ENCODE assay signal across 11 cellular contexts in the genomic region with DNA sequence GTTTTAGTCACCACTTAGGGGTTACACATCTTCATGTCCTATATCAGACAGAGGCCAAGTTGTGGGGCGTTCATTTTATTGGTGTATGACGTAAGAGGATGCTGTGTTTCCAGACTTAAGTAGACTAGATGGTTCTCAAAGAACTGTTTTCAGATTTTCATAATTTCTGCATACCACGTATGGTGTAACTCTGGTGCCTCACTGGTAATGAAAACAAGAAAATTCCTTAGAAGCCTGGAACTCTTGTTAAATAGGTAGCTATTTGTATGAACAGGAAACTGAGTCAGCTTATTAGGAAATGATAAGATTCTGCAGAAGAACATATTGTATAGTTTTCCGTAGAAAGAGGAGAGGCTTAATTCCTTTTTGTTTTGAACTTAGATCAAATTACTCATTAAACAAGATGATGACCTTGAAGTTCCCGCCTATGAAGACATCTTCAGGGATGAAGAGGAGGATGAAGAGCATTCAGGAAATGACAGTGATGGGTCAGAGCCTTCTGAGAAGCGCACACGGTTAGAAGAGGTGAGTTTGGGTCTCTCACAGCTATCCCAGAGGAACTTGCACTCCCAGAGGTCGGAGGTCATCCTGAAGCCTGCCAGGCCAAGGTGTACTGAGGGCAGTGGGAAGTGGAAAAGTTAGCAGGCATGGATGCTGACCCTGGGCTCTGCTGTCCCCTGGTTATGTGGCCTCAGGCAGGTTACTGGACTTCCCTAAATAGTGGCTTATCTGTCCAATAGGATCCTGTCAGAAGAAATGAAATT. TPM values are rescaled to one million over a fixed set of nuclear protein-coding genes. Genes with fewer than 3 reads are reported as not detected.
DNase-seq lines count a peak whose midpoint lies in the region; ATAC-seq and TF ChIP-seq lines count a peak whose summit lies in the region.
"Had no signal": no experiment of that assay in that cellular context is flagged by ENCODE, and none has a peak within 500 bp of the region (broad histone marks: within the 10 kb centered on the region; RNA-seq: fewer than 3 reads in every experiment).

No MANE protein-coding gene starts in this region.

- H3K27ac Mint-ChIP-seq in activated CD4-positive, alpha-beta memory T cell treated with anti-CD3 and anti-CD28 coated beads for 36 hours, result peak overlapping the region; percentile 80
- H3K27ac Mint-ChIP-seq in activated CD4-positive, alpha-beta memory T cell treated with anti-CD3 and anti-CD28 coated beads, Interleukin-2, amount 10 ng/mL, durations not matched to agents 7 days and 5 days, result no peak overlapping the region
- peak overlapping the region; percentile 66 for H3K27ac Mint-ChIP-seq in T-helper 17 cell
- H3K27ac Mint-ChIP-seq in Caco-2 (ENCODE audit: unreplicated experiment), result no peak overlapping the region
- H3K27ac Mint-ChIP-seq: natural killer cell had no signal

- peaks cover 6% of the 10 kb centered on the region; the same call in 1 of the 2 replicates for H3K4me1 ChIP-seq in Caco-2

- no peak for ATAC-seq in T-helper 17 cell
- ATAC-seq: natural killer cell had no signal

- H3K36me3 ChIP-seq in Caco-2 (ENCODE audit: control insufficient read depth, insufficient read depth, low read length), result 0 out of 2 replicates have a peak, but pooled peaks cover 2% of the 10 kb centered on the region
- H3K36me3 ChIP-seq: esophagus muscularis mucosa had no signal

- peaks cover 27% of the 10 kb centered on the region for H3K4me1 Mint-ChIP-seq in activated CD4-positive, alpha-beta memory T cell treated with anti-CD3 and anti-CD28 coated beads for 36 hours (ENCODE audit: low read depth)
- peaks cover 35% of the 10 kb centered on the region for H3K4me1 Mint-ChIP-seq in activated CD4-positive, alpha-beta memory T cell treated with anti-CD3 and anti-CD28 coated beads, Interleukin-2, amount 10 ng/mL, durations not matched to agents 7 days and 5 days
- H3K4me1 Mint-ChIP-seq in T-helper 17 cell (peaks cover 9% of the 10 kb centered on the region), Caco-2 (ENCODE audit: low read depth, unreplicated experiment) (peaks cover 9% of the 10 kb centered on the region)

- no peak for TF ChIP-seq CTCF in Caco-2 (IDR thresholded peaks at IDR 0.05; ENCODE audit: insufficient read depth in 1 of 2, low read depth in 1 of 2, low read length in 1 of 2, severe bottlenecking in 1 of 2, unreplicated experiment in 1 of 2)

- no peaks in the 10 kb centered on the region for H3K27me3 Mint-ChIP-seq in activated CD4-positive, alpha-beta memory T cell treated with anti-CD3 and anti-CD28 coated beads for 36 hours
- H3K27me3 Mint-ChIP-seq in activated CD4-positive, alpha-beta memory T cell treated with anti-CD3 and anti-CD28 coated beads, Interleukin-2, amount 10 ng/mL, durations not matched to agents 7 days and 5 days, result no peaks in the 10 kb centered on the region
- H3K27me3 Mint-ChIP-seq in T-helper 17 cell (no peaks in the 10 kb centered on the region), Caco-2 (ENCODE audit: insufficient read depth, unreplicated experiment) (no peaks in the 10 kb centered on the region)

- CTCF ChIA-PET in activated CD4-positive, alpha-beta memory T cell treated with anti-CD3 and anti-CD28 coated beads for 36 hours (lab: Charles Lee), result interaction anchor here (1.0 kb wide), 1 partner anchor 146 kb away, joined by 3 read pairs; no protein-coding TSS in a partner anchor
- CTCF ChIA-PET in activated CD4-positive, alpha-beta memory T cell treated with anti-CD3 and anti-CD28 coated beads, Interleukin-2, amount 10 ng/mL, durations not matched to agents 7 days and 5 days (lab: Charles Lee), result no interaction called here
- CTCF ChIA-PET in Caco-2 (lab: Charles Lee), result no interaction called here

- DNase-seq in activated CD4-positive, alpha-beta memory T cell treated with anti-CD3 and anti-CD28 coated beads for 36 hours, result no peak
- DNase-seq in activated CD4-positive, alpha-beta memory T cell treated with anti-CD3 and anti-CD28 coated beads, Interleukin-2, amount 10 ng/mL, durations not matched to agents 7 days and 5 days, result no peak
- DNase-seq in T-helper 17 cell (no peak), glomerular endothelial cell (ENCODE audit: extremely low read depth, low read depth, low spot score) (peak; percentile 85), CD1c-positive myeloid dendritic cell (ENCODE audit: extremely low spot score) (no peak), Caco-2 (no peak)
- DNase-seq: Calu3, natural killer cell, NCI-H1105 treated with DMSO at 0.1 percent for 48 hours, testis had no signal

- intact Hi-C loops in activated CD4-positive, alpha-beta memory T cell treated with anti-CD3 and anti-CD28 coated beads for 36 hours (cut with micrococcal nuclease), result no loop called here
- intact Hi-C loops in Caco-2 (cut with micrococcal nuclease; ENCODE audit: unreplicated experiment), result no loop called here

- H3K36me3 Mint-ChIP-seq in activated CD4-positive, alpha-beta memory T cell treated with anti-CD3 and anti-CD28 coated beads for 36 hours, result peaks cover 54% of the 10 kb centered on the region
- H3K36me3 Mint-ChIP-seq in activated CD4-positive, alpha-beta memory T cell treated with anti-CD3 and anti-CD28 coated beads, Interleukin-2, amount 10 ng/mL, durations not matched to agents 7 days and 5 days (ENCODE audit: low read depth), result peaks cover 49% of the 10 kb centered on the region
- H3K36me3 Mint-ChIP-seq in T-helper 17 cell (ENCODE audit: low read depth), result no peaks in the 10 kb centered on the region
- H3K36me3 Mint-ChIP-seq in Caco-2 (ENCODE audit: insufficient read depth, unreplicated experiment), result peaks cover 62% of the 10 kb centered on the region
- H3K36me3 Mint-ChIP-seq: natural killer cell had no signal

- H3K4me3 Mint-ChIP-seq in activated CD4-positive, alpha-beta memory T cell treated with anti-CD3 and anti-CD28 coated beads for 36 hours, result peak overlapping the region; percentile 12
- no peak overlapping the region for H3K4me3 Mint-ChIP-seq in activated CD4-positive, alpha-beta memory T cell treated with anti-CD3 and anti-CD28 coated beads, Interleukin-2, amount 10 ng/mL, durations not matched to agents 7 days and 5 days
- H3K4me3 Mint-ChIP-seq in T-helper 17 cell (no peak overlapping the region), Caco-2 (ENCODE audit: unreplicated experiment) (no peak overlapping the region)
- H3K4me3 Mint-ChIP-seq: natural killer cell had no signal

- no TSS peak for BruUV-seq in Caco-2 (replicated peaks; lab: Mats Ljungman, UMichigan)

- H3K9me3 Mint-ChIP-seq in activated CD4-positive, alpha-beta memory T cell treated with anti-CD3 and anti-CD28 coated beads for 36 hours, result no peaks in the 10 kb centered on the region
- no peaks in the 10 kb centered on the region for H3K9me3 Mint-ChIP-seq in activated CD4-positive, alpha-beta memory T cell treated with anti-CD3 and anti-CD28 coated beads, Interleukin-2, amount 10 ng/mL, durations not matched to agents 7 days and 5 days
- no peaks in the 10 kb centered on the region for H3K9me3 Mint-ChIP-seq in Caco-2 (ENCODE audit: unreplicated experiment)
- H3K9me3 Mint-ChIP-seq: natural killer cell had no signal

- H3K4me3 ChIP-seq in Caco-2 (ENCODE audit: low read depth, low read length), result no peak overlapping the region
- H3K4me3 ChIP-seq: esophagus muscularis mucosa, testis had no signal

- H3K27me3 ChIP-seq in Caco-2 (replicated peaks; ENCODE audit: control insufficient read depth, insufficient read depth, low read length), result no peaks in the 10 kb centered on the region
- H3K27me3 ChIP-seq: testis had no signal

- no peaks in the 10 kb centered on the region for H3K9me3 ChIP-seq in T-helper 17 cell (ENCODE audit: control insufficient read depth, low read length, poor library complexity, severe bottlenecking)
- H3K9me3 ChIP-seq in Caco-2, result no peaks in the 10 kb centered on the region
- H3K9me3 ChIP-seq: esophagus muscularis mucosa, testis had no signal

- POLR2A ChIA-PET in activated CD4-positive, alpha-beta memory T cell treated with anti-CD3 and anti-CD28 coated beads for 36 hours (lab: Charles Lee), result no interaction called here
- POLR2A ChIA-PET in activated CD4-positive, alpha-beta memory T cell treated with anti-CD3 and anti-CD28 coated beads, Interleukin-2, amount 10 ng/mL, durations not matched to agents 7 days and 5 days (lab: Charles Lee), result interaction anchor here (0.7 to 1.7 kb wide), 2 partner anchors 36 to 107 kb away, joined by 3 to 5 read pairs; a partner anchor contains a TSS
- POLR2A ChIA-PET in Caco-2 (lab: Charles Lee), result no interaction called here

RNA-seq across cellular contexts. Expression of a gene that starts 3.9 kb away (rescaled TPM):
- total RNA-seq in activated CD4-positive, alpha-beta memory T cell treated with anti-CD3 and anti-CD28 coated beads for 36 hours, result 100 to 1,000 TPM; 122 to 130 TPM
- 10 to 100 TPM; 53.2 to 56.2 TPM for total RNA-seq in activated CD4-positive, alpha-beta memory T cell treated with anti-CD3 and anti-CD28 coated beads, Interleukin-2, amount 10 ng/mL, durations not matched to agents 7 days and 5 days
- total RNA-seq in T-helper 17 cell (under 1 TPM; 0.32 to 0.37 TPM), glomerular endothelial cell (5.4 and 11.5 TPM in 2 replicates), Caco-2 (2022) (41.7 and 44.6 TPM in 2 replicates)

RNA-seq across cellular contexts. Expression of a gene that starts 4.7 kb away (rescaled TPM):
- 10 to 100 TPM; 85.3 to 91.1 TPM for total RNA-seq in activated CD4-positive, alpha-beta memory T cell treated with anti-CD3 and anti-CD28 coated beads for 36 hours
- total RNA-seq in activated CD4-positive, alpha-beta memory T cell treated with anti-CD3 and anti-CD28 coated beads, Interleukin-2, amount 10 ng/mL, durations not matched to agents 7 days and 5 days, result 10 to 100 TPM; 62.1 to 65.6 TPM
- 10 to 100 TPM; 76.3 to 79.2 TPM for total RNA-seq in T-helper 17 cell
- 66.2 and 81.9 TPM in 2 replicates for total RNA-seq in glomerular endothelial cell
- 102 and 108 TPM in 2 replicates for total RNA-seq in Caco-2 (2022)

RNA-seq across cellular contexts. Expression of a gene that starts 36.2 kb away (rescaled TPM):
- total RNA-seq in activated CD4-positive, alpha-beta memory T cell treated with anti-CD3 and anti-CD28 coated beads for 36 hours, result 10 to 100 TPM; 23.3 to 23.5 TPM
- 10 to 100 TPM; 31.8 to 32.9 TPM for total RNA-seq in activated CD4-positive, alpha-beta memory T cell treated with anti-CD3 and anti-CD28 coated beads, Interleukin-2, amount 10 ng/mL, durations not matched to agents 7 days and 5 days
- total RNA-seq in T-helper 17 cell (10 to 100 TPM; 31.6 to 32.7 TPM), glomerular endothelial cell (23.4 and 32.3 TPM in 2 replicates), Caco-2 (2022) (30.7 and 36.1 TPM in 2 replicates)

RNA-seq across cellular contexts. Expression of a gene that starts 40.5 kb away (rescaled TPM):
- under 1 TPM; 0.17 to 0.31 TPM for total RNA-seq in activated CD4-positive, alpha-beta memory T cell treated with anti-CD3 and anti-CD28 coated beads for 36 hours
- total RNA-seq in activated CD4-positive, alpha-beta memory T cell treated with anti-CD3 and anti-CD28 coated beads, Interleukin-2, amount 10 ng/mL, durations not matched to agents 7 days and 5 days, result under 1 TPM in 1 of 2 experiments, not detected in 1; 0.38 TPM
- total RNA-seq in T-helper 17 cell (10 to 100 TPM in 1 of 2 donors, under 1 TPM in 1; 0.87 to 20.0 TPM), glomerular endothelial cell (1,303 and 1,795 TPM in 2 replicates), Caco-2 (2022) (not detected in 2 replicates)
- total RNA-seq: Calu3 had no signal

RNA-seq across cellular contexts. Expression of a gene that starts 51.3 kb away (rescaled TPM):
- total RNA-seq in activated CD4-positive, alpha-beta memory T cell treated with anti-CD3 and anti-CD28 coated beads for 36 hours, result 10 to 100 TPM; 36.5 to 38.5 TPM
- total RNA-seq in activated CD4-positive, alpha-beta memory T cell treated with anti-CD3 and anti-CD28 coated beads, Interleukin-2, amount 10 ng/mL, durations not matched to agents 7 days and 5 days, result 10 to 100 TPM; 22.4 to 24.6 TPM
- total RNA-seq in T-helper 17 cell (10 to 100 TPM; 10.2 to 11.1 TPM), glomerular endothelial cell (23.8 and 44.7 TPM in 2 replicates), Caco-2 (2022) (42.6 and 42.7 TPM in 2 replicates)

Comparison
In these comparisons a context has a peak if more than half of its experiments do, and no peak if none do; other contexts are left out.
1. H3K27ac Mint-ChIP-seq: peak in activated CD4-positive, alpha-beta memory T cell treated with anti-CD3 and anti-CD28 coated beads for 36 hours (single experiment) and T-helper 17 cell (single experiment); none in activated CD4-positive, alpha-beta memory T cell treated with anti-CD3 and anti-CD28 coated beads, Interleukin-2, amount 10 ng/mL, durations not matched to agents 7 days and 5 days (single experiment) and Caco-2 (single experiment).